8 cellular contexts compared by ENCODE assay signal in the genomic region with DNA sequence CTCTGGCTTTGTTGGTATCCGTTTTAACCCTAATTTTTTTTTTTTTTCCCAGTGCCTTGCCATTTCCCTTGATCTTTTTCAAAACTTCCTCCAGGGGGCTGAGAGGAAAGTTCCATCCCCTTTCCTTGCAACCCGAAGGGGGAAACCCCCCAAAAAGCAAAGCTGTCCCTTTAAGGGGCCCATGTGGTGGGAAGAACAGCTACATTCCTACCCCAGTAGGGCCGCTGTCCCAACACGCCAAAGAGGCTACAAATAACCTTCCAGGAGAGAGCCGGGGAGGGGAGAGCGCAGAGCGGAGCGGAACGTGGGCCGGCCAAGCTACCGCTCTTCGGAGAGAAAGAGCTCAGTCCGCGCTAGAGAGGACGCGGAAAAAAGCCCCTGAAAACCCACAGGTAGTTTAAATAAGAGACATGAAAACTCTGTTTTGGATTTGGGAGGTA. TPM values are rescaled to one million over a fixed set of nuclear protein-coding genes. Genes with fewer than 3 reads are reported as not detected.
DNase-seq lines count a peak whose midpoint lies in the region; ATAC-seq and TF ChIP-seq lines count a peak whose summit lies in the region.

No MANE protein-coding gene starts in this region.

- no peaks in the 10 kb centered on the region for H3K36me3 Mint-ChIP-seq in activated CD8-positive, alpha-beta T cell treated with anti-CD3 and anti-CD28 coated beads, Interleukin-2, amount 10 ng/mL, durations not matched to agents 7 days and 5 days (ENCODE audit: low read depth)
- H3K36me3 Mint-ChIP-seq in nephron progenitor cell (ENCODE audit: low read depth), result no peaks in the 10 kb centered on the region

- DNase-seq in DMS114 treated with DMSO at 0.1 percent for 48 hours (lab: John Stamatoyannopoulos, UW; ENCODE audit: unreplicated experiment) (peak; percentile 54), HuH-7 (ENCODE audit: low spot score) (peak; percentile 92), fibroblast of the aortic adventitia (ENCODE audit: low read depth) (peak; percentile 82), nephron progenitor cell (peak; percentile 69), GF-D8 (lab: John Stamatoyannopoulos, UW) (no peak)
- no peak for DNase-seq in activated CD8-positive, alpha-beta T cell treated with anti-CD3 and anti-CD28 coated beads, Interleukin-2, amount 10 ng/mL, durations not matched to agents 7 days and 5 days
- no peak for DNase-seq in activated effector memory CD4-positive, alpha-beta T cell treated with Interleukin-2 at 50 U/mL for 16 hours
- DNase-seq in activated effector memory CD4-positive, alpha-beta T cell treated with anti-CD3 and anti-CD28 coated beads, Interleukin-2, amount 50 U/mL, for 16 hours, result no peak

- POLR2A ChIA-PET in activated CD8-positive, alpha-beta T cell treated with anti-CD3 and anti-CD28 coated beads, Interleukin-2, amount 10 ng/mL, durations not matched to agents 7 days and 5 days (lab: Charles Lee), result interaction anchor here (0.6 to 1.2 kb wide), 5 partner anchors 20 to 1004 kb away, joined by 3 to 4 read pairs (median 3); a partner anchor contains a TSS

- H3K4me3 Mint-ChIP-seq in activated CD8-positive, alpha-beta T cell treated with anti-CD3 and anti-CD28 coated beads, Interleukin-2, amount 10 ng/mL, durations not matched to agents 7 days and 5 days, result peak overlapping the region; percentile 33
- H3K4me3 Mint-ChIP-seq in nephron progenitor cell, result peak overlapping the region; percentile 95

- H3K4me1 Mint-ChIP-seq in activated CD8-positive, alpha-beta T cell treated with anti-CD3 and anti-CD28 coated beads, Interleukin-2, amount 10 ng/mL, durations not matched to agents 7 days and 5 days (ENCODE audit: low read depth), result peaks cover 32% of the 10 kb centered on the region
- peaks cover 81% of the 10 kb centered on the region for H3K4me1 Mint-ChIP-seq in nephron progenitor cell

- CTCF ChIA-PET in activated CD8-positive, alpha-beta T cell treated with anti-CD3 and anti-CD28 coated beads, Interleukin-2, amount 10 ng/mL, durations not matched to agents 7 days and 5 days (lab: Charles Lee), result interaction anchor here (1.0 to 6.6 kb wide), 6 partner anchors 9 to 244 kb away, joined by 3 to 51 read pairs (median 4); no protein-coding TSS in a partner anchor

- H3K27me3 Mint-ChIP-seq in activated CD8-positive, alpha-beta T cell treated with anti-CD3 and anti-CD28 coated beads, Interleukin-2, amount 10 ng/mL, durations not matched to agents 7 days and 5 days (ENCODE audit: low read depth), result peaks cover 61% of the 10 kb centered on the region
- H3K27me3 Mint-ChIP-seq in nephron progenitor cell (ENCODE audit: low read depth, poor library complexity), result no peaks in the 10 kb centered on the region

- H3K9me3 Mint-ChIP-seq in activated CD8-positive, alpha-beta T cell treated with anti-CD3 and anti-CD28 coated beads, Interleukin-2, amount 10 ng/mL, durations not matched to agents 7 days and 5 days (ENCODE audit: insufficient read depth), result no peaks in the 10 kb centered on the region
- no peaks in the 10 kb centered on the region for H3K9me3 Mint-ChIP-seq in nephron progenitor cell

- H3K4me3 ChIP-seq in fibroblast of the aortic adventitia (ENCODE audit: low read depth, low read length), result peak overlapping the region; percentile 71

- TF ChIP-seq CTCF in fibroblast of the aortic adventitia (IDR thresholded peaks at IDR 0.05; ENCODE audit: insufficient read depth, low read length) (peak; percentile 47), nephron progenitor cell (IDR thresholded peaks at IDR 0.05) (no peak)

- no peak for ATAC-seq in activated CD8-positive, alpha-beta T cell treated with anti-CD3 and anti-CD28 coated beads, Interleukin-2, amount 10 ng/mL, durations not matched to agents 7 days and 5 days

- H3K27ac Mint-ChIP-seq in activated CD8-positive, alpha-beta T cell treated with anti-CD3 and anti-CD28 coated beads, Interleukin-2, amount 10 ng/mL, durations not matched to agents 7 days and 5 days, result no peak overlapping the region
- peak overlapping the region; percentile 97 for H3K27ac Mint-ChIP-seq in nephron progenitor cell

RNA-seq across cellular contexts. Expression of a gene that starts 1.7 kb away (rescaled TPM):
- not detected for total RNA-seq in activated CD8-positive, alpha-beta T cell treated with anti-CD3 and anti-CD28 coated beads, Interleukin-2, amount 10 ng/mL, durations not matched to agents 7 days and 5 days
- 4.7 and 9.7 TPM in 2 replicates for total RNA-seq in fibroblast of the aortic adventitia (ENCODE audit: low replicate concordance)

RNA-seq across cellular contexts. Expression of a gene that starts 19.9 kb away (rescaled TPM):
- total RNA-seq in activated CD8-positive, alpha-beta T cell treated with anti-CD3 and anti-CD28 coated beads, Interleukin-2, amount 10 ng/mL, durations not matched to agents 7 days and 5 days, result 10 to 100 TPM; 15.6 to 15.8 TPM
- total RNA-seq in fibroblast of the aortic adventitia (ENCODE audit: low replicate concordance), result 24.6 and 34.9 TPM in 2 replicates

Comparison
In these comparisons a context has a peak if more than half of its experiments do, and no peak if none do; other contexts are left out.
1. DNase-seq: peak in DMS114 treated with DMSO at 0.1 percent for 48 hours (single experiment), HuH-7 (single experiment), fibroblast of the aortic adventitia (single experiment) and nephron progenitor cell (single experiment); none in activated CD8-positive, alpha-beta T cell treated with anti-CD3 and anti-CD28 coated beads, Interleukin-2, amount 10 ng/mL, durations not matched to agents 7 days and 5 days (single experiment), activated effector memory CD4-positive, alpha-beta T cell treated with Interleukin-2 at 50 U/mL for 16 hours (single experiment), activated effector memory CD4-positive, alpha-beta T cell treated with anti-CD3 and anti-CD28 coated beads, Interleukin-2, amount 50 U/mL, for 16 hours (single experiment) and GF-D8 (single experiment).